ENCODE assay signal across 1 cellular context in the genomic region with DNA sequence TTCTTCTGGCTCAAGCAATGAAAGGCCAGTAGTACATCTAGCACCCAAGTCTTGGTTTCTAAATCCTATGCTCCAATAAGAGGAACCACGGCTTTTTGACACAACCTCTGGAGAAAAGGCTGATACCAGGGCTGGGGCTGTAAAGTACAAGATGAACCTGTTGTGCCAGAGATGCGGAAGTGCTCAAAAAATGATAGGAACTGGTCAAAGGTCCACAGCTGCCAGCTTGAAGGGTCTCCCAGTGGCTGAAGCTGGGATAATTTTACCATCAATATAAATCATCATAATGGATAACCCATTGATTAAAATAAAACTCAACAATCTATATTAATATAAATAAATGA.
TF ChIP-seq lines count a peak whose summit lies in the region.

No MANE protein-coding gene starts in this region.

TF ChIP-seq in H1, 55 proteins besides CTCF, POLR2A, EP300 and RAD21:
- no peak for TF ChIP-seq JUND (IDR thresholded peaks at IDR 0.05; ENCODE audit: low read length)
- no peak for TF ChIP-seq NANOG (IDR thresholded peaks at IDR 0.05; ENCODE audit: insufficient read depth, low read depth, low read length, poor library complexity, severe bottlenecking)
- TF ChIP-seq HDAC2 (IDR thresholded peaks at IDR 0.05; ENCODE audit: borderline replicate concordance in 1 of 2, low read depth in 2 of 2, low read length in 2 of 2), result no peak
- TF ChIP-seq, protein P1, sequence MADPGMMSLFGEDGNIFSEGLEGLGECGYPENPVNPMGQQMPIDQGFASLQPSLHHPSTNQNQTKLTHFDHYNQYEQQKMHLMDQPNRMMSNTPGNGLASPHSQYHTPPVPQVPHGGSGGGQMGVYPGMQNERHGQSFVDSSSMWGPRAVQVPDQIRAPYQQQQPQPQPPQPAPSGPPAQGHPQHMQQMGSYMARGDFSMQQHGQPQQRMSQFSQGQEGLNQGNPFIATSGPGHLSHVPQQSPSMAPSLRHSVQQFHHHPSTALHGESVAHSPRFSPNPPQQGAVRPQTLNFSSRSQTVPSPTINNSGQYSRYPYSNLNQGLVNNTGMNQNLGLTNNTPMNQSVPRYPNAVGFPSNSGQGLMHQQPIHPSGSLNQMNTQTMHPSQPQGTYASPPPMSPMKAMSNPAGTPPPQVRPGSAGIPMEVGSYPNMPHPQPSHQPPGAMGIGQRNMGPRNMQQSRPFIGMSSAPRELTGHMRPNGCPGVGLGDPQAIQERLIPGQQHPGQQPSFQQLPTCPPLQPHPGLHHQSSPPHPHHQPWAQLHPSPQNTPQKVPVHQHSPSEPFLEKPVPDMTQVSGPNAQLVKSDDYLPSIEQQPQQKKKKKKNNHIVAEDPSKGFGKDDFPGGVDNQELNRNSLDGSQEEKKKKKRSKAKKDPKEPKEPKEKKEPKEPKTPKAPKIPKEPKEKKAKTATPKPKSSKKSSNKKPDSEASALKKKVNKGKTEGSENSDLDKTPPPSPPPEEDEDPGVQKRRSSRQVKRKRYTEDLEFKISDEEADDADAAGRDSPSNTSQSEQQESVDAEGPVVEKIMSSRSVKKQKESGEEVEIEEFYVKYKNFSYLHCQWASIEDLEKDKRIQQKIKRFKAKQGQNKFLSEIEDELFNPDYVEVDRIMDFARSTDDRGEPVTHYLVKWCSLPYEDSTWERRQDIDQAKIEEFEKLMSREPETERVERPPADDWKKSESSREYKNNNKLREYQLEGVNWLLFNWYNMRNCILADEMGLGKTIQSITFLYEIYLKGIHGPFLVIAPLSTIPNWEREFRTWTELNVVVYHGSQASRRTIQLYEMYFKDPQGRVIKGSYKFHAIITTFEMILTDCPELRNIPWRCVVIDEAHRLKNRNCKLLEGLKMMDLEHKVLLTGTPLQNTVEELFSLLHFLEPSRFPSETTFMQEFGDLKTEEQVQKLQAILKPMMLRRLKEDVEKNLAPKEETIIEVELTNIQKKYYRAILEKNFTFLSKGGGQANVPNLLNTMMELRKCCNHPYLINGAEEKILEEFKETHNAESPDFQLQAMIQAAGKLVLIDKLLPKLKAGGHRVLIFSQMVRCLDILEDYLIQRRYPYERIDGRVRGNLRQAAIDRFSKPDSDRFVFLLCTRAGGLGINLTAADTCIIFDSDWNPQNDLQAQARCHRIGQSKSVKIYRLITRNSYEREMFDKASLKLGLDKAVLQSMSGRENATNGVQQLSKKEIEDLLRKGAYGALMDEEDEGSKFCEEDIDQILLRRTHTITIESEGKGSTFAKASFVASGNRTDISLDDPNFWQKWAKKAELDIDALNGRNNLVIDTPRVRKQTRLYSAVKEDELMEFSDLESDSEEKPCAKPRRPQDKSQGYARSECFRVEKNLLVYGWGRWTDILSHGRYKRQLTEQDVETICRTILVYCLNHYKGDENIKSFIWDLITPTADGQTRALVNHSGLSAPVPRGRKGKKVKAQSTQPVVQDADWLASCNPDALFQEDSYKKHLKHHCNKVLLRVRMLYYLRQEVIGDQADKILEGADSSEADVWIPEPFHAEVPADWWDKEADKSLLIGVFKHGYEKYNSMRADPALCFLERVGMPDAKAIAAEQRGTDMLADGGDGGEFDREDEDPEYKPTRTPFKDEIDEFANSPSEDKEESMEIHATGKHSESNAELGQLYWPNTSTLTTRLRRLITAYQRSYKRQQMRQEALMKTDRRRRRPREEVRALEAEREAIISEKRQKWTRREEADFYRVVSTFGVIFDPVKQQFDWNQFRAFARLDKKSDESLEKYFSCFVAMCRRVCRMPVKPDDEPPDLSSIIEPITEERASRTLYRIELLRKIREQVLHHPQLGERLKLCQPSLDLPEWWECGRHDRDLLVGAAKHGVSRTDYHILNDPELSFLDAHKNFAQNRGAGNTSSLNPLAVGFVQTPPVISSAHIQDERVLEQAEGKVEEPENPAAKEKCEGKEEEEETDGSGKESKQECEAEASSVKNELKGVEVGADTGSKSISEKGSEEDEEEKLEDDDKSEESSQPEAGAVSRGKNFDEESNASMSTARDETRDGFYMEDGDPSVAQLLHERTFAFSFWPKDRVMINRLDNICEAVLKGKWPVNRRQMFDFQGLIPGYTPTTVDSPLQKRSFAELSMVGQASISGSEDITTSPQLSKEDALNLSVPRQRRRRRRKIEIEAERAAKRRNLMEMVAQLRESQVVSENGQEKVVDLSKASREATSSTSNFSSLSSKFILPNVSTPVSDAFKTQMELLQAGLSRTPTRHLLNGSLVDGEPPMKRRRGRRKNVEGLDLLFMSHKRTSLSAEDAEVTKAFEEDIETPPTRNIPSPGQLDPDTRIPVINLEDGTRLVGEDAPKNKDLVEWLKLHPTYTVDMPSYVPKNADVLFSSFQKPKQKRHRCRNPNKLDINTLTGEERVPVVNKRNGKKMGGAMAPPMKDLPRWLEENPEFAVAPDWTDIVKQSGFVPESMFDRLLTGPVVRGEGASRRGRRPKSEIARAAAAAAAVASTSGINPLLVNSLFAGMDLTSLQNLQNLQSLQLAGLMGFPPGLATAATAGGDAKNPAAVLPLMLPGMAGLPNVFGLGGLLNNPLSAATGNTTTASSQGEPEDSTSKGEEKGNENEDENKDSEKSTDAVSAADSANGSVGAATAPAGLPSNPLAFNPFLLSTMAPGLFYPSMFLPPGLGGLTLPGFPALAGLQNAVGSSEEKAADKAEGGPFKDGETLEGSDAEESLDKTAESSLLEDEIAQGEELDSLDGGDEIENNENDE (IDR thresholded peaks at IDR 0.05; ENCODE audit: insufficient replicate concordance, low read length), result no peak
- no peak for TF ChIP-seq SUZ12 (IDR thresholded peaks at IDR 0.05; ENCODE audit: low read length)
- no peak for TF ChIP-seq RXRA (IDR thresholded peaks at IDR 0.05; ENCODE audit: insufficient read depth, low read depth, low read length)
- no peak for TF ChIP-seq BACH1 (IDR thresholded peaks at IDR 0.05; ENCODE audit: low read length)
- no peak for TF ChIP-seq EGR1 (IDR thresholded peaks at IDR 0.05; ENCODE audit: borderline replicate concordance, low read depth, low read length)
- TF ChIP-seq, protein P2, sequence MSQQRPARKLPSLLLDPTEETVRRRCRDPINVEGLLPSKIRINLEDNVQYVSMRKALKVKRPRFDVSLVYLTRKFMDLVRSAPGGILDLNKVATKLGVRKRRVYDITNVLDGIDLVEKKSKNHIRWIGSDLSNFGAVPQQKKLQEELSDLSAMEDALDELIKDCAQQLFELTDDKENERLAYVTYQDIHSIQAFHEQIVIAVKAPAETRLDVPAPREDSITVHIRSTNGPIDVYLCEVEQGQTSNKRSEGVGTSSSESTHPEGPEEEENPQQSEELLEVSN (IDR thresholded peaks at IDR 0.05), result no peak
- TF ChIP-seq CBX8 (IDR thresholded peaks at IDR 0.05; ENCODE audit: borderline replicate concordance, low read depth, low read length), result no peak
